In the genomic region with DNA sequence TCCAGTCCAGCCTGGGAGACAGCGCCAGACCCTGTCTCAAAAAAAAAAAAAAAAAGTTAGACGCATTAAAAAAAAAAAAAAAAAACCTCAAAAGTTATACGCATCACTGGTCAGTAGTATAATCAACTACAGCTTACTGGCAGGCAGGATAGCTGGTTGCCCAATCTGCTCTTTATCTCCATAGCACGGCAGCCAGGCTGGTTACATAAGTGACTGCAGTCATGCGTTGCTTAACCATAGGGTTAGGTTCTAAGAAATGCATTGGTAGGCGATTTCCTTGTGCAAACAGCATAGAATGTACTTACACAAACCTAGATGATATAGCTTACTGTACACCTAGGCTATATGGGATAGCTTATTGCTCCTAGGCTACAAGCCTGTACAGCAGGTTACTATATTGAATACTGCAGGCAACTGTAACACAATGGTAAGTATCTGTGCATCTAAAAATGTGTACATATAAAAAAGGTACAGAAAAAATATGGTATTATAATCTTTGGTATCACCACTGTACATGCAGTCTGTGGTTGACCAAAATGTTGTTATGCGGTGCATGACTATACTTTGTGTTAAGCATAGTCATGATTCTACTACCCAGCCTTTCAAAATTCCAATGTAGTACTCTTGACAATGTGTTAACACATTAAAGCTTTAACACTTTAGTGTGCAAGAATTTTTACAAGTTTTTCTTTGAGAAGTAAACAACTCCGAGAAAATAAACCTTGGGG, we compare ENCODE assay signal across 1 cellular context.
TF ChIP-seq lines count a peak whose summit lies in the region.

No MANE protein-coding gene starts in this region.

TF ChIP-seq in GM23338, 12 proteins besides CTCF, POLR2A, EP300 and RAD21 (continued from another document):
- TF ChIP-seq, protein P1, sequence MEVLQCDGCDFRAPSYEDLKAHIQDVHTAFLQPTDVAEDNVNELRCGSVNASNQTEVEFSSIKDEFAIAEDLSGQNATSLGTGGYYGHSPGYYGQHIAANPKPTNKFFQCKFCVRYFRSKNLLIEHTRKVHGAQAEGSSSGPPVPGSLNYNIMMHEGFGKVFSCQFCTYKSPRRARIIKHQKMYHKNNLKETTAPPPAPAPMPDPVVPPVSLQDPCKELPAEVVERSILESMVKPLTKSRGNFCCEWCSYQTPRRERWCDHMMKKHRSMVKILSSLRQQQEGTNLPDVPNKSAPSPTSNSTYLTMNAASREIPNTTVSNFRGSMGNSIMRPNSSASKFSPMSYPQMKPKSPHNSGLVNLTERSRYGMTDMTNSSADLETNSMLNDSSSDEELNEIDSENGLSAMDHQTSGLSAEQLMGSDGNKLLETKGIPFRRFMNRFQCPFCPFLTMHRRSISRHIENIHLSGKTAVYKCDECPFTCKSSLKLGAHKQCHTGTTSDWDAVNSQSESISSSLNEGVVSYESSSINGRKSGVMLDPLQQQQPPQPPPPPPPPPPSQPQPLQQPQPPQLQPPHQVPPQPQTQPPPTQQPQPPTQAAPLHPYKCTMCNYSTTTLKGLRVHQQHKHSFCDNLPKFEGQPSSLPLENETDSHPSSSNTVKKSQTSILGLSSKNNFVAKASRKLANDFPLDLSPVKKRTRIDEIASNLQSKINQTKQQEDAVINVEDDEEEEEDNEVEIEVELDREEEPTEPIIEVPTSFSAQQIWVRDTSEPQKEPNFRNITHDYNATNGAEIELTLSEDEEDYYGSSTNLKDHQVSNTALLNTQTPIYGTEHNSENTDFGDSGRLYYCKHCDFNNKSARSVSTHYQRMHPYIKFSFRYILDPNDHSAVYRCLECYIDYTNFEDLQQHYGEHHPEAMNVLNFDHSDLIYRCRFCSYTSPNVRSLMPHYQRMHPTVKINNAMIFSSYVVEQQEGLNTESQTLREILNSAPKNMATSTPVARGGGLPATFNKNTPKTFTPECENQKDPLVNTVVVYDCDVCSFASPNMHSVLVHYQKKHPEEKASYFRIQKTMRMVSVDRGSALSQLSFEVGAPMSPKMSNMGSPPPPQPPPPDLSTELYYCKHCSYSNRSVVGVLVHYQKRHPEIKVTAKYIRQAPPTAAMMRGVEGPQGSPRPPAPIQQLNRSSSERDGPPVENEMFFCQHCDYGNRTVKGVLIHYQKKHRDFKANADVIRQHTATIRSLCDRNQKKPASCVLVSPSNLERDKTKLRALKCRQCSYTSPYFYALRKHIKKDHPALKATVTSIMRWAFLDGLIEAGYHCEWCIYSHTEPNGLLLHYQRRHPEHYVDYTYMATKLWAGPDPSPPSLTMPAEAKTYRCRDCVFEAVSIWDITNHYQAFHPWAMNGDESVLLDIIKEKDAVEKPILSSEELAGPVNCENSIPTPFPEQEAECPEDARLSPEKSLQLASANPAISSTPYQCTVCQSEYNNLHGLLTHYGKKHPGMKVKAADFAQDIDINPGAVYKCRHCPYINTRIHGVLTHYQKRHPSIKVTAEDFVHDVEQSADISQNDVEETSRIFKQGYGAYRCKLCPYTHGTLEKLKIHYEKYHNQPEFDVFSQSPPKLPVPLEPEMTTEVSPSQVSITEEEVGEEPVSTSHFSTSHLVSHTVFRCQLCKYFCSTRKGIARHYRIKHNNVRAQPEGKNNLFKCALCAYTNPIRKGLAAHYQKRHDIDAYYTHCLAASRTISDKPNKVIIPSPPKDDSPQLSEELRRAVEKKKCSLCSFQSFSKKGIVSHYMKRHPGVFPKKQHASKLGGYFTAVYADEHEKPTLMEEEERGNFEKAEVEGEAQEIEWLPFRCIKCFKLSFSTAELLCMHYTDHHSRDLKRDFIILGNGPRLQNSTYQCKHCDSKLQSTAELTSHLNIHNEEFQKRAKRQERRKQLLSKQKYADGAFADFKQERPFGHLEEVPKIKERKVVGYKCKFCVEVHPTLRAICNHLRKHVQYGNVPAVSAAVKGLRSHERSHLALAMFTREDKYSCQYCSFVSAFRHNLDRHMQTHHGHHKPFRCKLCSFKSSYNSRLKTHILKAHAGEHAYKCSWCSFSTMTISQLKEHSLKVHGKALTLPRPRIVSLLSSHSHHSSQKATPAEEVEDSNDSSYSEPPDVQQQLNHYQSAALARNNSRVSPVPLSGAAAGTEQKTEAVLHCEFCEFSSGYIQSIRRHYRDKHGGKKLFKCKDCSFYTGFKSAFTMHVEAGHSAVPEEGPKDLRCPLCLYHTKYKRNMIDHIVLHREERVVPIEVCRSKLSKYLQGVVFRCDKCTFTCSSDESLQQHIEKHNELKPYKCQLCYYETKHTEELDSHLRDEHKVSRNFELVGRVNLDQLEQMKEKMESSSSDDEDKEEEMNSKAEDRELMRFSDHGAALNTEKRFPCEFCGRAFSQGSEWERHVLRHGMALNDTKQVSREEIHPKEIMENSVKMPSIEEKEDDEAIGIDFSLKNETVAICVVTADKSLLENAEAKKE (CRISPR knock-in tag; IDR thresholded peaks at IDR 0.05) = no peak
- TF ChIP-seq ZNF331 (CRISPR knock-in tag; IDR thresholded peaks at IDR 0.05; ENCODE audit: low read depth) = no peak
- no peak for TF ChIP-seq POLR2AphosphoS5 (IDR thresholded peaks at IDR 0.05; ENCODE audit: low read depth)
- no peak for TF ChIP-seq EZH2 (IDR thresholded peaks at IDR 0.05; ENCODE audit: low read depth, unreplicated experiment)
- no peak for TF ChIP-seq CREB1 (CRISPR knock-in tag; IDR thresholded peaks at IDR 0.05; ENCODE audit: low read depth)
- TF ChIP-seq NANOG (IDR thresholded peaks at IDR 0.05; ENCODE audit: borderline replicate concordance) = no peak
- TF ChIP-seq JUNB (IDR thresholded peaks at IDR 0.05; ENCODE audit: unreplicated experiment) = no peak
- TF ChIP-seq, protein P2, sequence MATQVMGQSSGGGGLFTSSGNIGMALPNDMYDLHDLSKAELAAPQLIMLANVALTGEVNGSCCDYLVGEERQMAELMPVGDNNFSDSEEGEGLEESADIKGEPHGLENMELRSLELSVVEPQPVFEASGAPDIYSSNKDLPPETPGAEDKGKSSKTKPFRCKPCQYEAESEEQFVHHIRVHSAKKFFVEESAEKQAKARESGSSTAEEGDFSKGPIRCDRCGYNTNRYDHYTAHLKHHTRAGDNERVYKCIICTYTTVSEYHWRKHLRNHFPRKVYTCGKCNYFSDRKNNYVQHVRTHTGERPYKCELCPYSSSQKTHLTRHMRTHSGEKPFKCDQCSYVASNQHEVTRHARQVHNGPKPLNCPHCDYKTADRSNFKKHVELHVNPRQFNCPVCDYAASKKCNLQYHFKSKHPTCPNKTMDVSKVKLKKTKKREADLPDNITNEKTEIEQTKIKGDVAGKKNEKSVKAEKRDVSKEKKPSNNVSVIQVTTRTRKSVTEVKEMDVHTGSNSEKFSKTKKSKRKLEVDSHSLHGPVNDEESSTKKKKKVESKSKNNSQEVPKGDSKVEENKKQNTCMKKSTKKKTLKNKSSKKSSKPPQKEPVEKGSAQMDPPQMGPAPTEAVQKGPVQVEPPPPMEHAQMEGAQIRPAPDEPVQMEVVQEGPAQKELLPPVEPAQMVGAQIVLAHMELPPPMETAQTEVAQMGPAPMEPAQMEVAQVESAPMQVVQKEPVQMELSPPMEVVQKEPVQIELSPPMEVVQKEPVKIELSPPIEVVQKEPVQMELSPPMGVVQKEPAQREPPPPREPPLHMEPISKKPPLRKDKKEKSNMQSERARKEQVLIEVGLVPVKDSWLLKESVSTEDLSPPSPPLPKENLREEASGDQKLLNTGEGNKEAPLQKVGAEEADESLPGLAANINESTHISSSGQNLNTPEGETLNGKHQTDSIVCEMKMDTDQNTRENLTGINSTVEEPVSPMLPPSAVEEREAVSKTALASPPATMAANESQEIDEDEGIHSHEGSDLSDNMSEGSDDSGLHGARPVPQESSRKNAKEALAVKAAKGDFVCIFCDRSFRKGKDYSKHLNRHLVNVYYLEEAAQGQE (IDR thresholded peaks at IDR 0.05; ENCODE audit: unreplicated experiment) = no peak
- no peak for TF ChIP-seq ZNF114 (CRISPR knock-in tag; IDR thresholded peaks at IDR 0.05)
